13 cellular contexts compared by ENCODE assay signal in genomic region chr6:305371-306206, GRCh38. TPM values are rescaled to one million over a fixed set of nuclear protein-coding genes. Genes with fewer than 3 reads are reported as not detected.
DNase-seq lines count a peak whose midpoint lies in the region; ATAC-seq and TF ChIP-seq lines count a peak whose summit lies in the region.
"Had no signal": no experiment of that assay in that cellular context is flagged by ENCODE, and none has a peak within 500 bp of the region (broad histone marks: within the 10 kb centered on the region; RNA-seq: fewer than 3 reads in every experiment).

No MANE protein-coding gene starts in this region.

- peak; percentile 57 for ATAC-seq in Right ventricle myocardium superior (ENCODE audit: poor library complexity)
- no peak for ATAC-seq in left cardiac atrium
- ATAC-seq in HG02642 (IDR thresholded peaks at IDR 0.05; ENCODE audit: poor library complexity, unreplicated experiment): peak; percentile 77
- ATAC-seq in HG03571 (IDR thresholded peaks at IDR 0.05; ENCODE audit: unreplicated experiment): peak; percentile 85
- ATAC-seq in SK-N-SH treated with all-trans-retinoic acid at 6 μM for 48 hours: no peak
- ATAC-seq: HCT116, T-cell had no signal

- intact Hi-C loops in Right ventricle myocardium superior (cut with DNase I): no loop called here
- intact Hi-C loops in left cardiac atrium (cut with DNase I): no loop called here

- DNase-seq in Right ventricle myocardium superior: no peak
- DNase-seq in left cardiac atrium: no peak
- no peak for DNase-seq in HuH-7.5 (ENCODE audit: low spot score)
- no peak for DNase-seq in superior temporal gyrus (ENCODE audit: extremely low spot score)
- DNase-seq in germinal center (ENCODE audit: low spot score): no peak
- DNase-seq: activated naive CD4-positive, alpha-beta T cell; NCI-H187; T-cell; uterus had no signal

TF ChIP-seq in SK-N-SH treated with all-trans-retinoic acid at 6 μM for 48 hours, 23 proteins besides CTCF, POLR2A, EP300 and RAD21:
- no peak for TF ChIP-seq ZNF565 (CRISPR knock-in tag; conservative IDR thresholded peaks at IDR 0.05; ENCODE audit: low read depth)
- no peak for TF ChIP-seq ARNTL (CRISPR knock-in tag; IDR thresholded peaks at IDR 0.05; ENCODE audit: borderline replicate concordance, low read depth)
- no peak for TF ChIP-seq CREB5 (CRISPR knock-in tag; IDR thresholded peaks at IDR 0.05; ENCODE audit: low read depth)
- no peak for TF ChIP-seq RARB (CRISPR knock-in tag; IDR thresholded peaks at IDR 0.05)

RNA-seq across cellular contexts. Expression of gene DUSP22, which starts 13.3 kb away (rescaled TPM):
- 50.5 TPM for total RNA-seq in Right ventricle myocardium superior
- 10 to 100 TPM; 53.9 to 57.4 TPM for total RNA-seq in left cardiac atrium

Comparison
In these comparisons a context has a peak if more than half of its experiments do, and no peak if none do; other contexts are left out.
1. ATAC-seq: peak in Right ventricle myocardium superior (single experiment), HG02642 (single experiment) and HG03571 (single experiment); none in left cardiac atrium (0 of 2) and SK-N-SH treated with all-trans-retinoic acid at 6 μM for 48 hours (single experiment).